16 cellular contexts compared by ENCODE assay signal in genomic region chr14:74950795-74951442, GRCh38. TPM values are rescaled to one million over a fixed set of nuclear protein-coding genes. Genes with fewer than 3 reads are reported as not detected.
DNase-seq lines count a peak whose midpoint lies in the region; TF ChIP-seq lines count a peak whose summit lies in the region.
"Had no signal": no experiment of that assay in that cellular context is flagged by ENCODE, and none has a peak within 500 bp of the region (broad histone marks: within the 10 kb centered on the region; RNA-seq: fewer than 3 reads in every experiment).

No MANE protein-coding gene starts in this region.

- peaks cover 0 to 68% of the 10 kb centered on the region in 2 experiments; a peak in 1 of 3 replicates for H3K36me3 ChIP-seq in HEK293 (ENCODE audit: control insufficient read depth in 2 of 2, insufficient read depth in 1 of 2, low read length in 2 of 2)
- no peaks in the 10 kb centered on the region for H3K36me3 ChIP-seq in muscle layer of duodenum (ENCODE audit: control insufficient read depth in 1 of 2, insufficient read depth in 2 of 2, low read length in 2 of 2)
- peaks cover 8 to 26% (median 26%) of the 10 kb centered on the region in 3 donors for H3K36me3 ChIP-seq in tibial artery
- H3K36me3 ChIP-seq in suprapubic skin, result peaks cover 5% of the 10 kb centered on the region

- DNase-seq in choroid plexus epithelial cell (ENCODE audit: low read depth) (peak; percentile 37), tibial artery (peak in 1 of 2 donors; percentile 13), suprapubic skin (ENCODE audit: low spot score in 2 of 2) (no peak), SIG-M5 (lab: John Stamatoyannopoulos, UW) (no peak), HCEC 1CT (no peak)
- DNase-seq: activated T-cell treated with anti-CD3 and anti-CD28 coated beads, Interleukin-2, amount 50 U/mL, for 72 hours; C1 segment of cervical spinal cord; heart right ventricle; natural killer cell; NCI-H2081 treated with DMSO at 0.1 percent for 48 hours; NCI-H510A; stimulated activated CD4-positive, alpha-beta T cell treated with anti-CD3 and anti-CD28 coated beads, Interleukin-15, amount 100 ng/mL, for 24 hours; SW 1271; testis had no signal

- intact Hi-C loops in tibial artery (cut with DNase I; ENCODE audit: low total_unique reads), result loop anchor here (10.0 kb wide), 1 partner anchor 114 kb away; the partner anchor contains the start of genes ACYP1 and ZC2HC1C

- no peak for TF ChIP-seq EP300 in suprapubic skin (IDR thresholded peaks at IDR 0.05)

- H3K27ac ChIP-seq in HEK293 (ENCODE audit: extremely low read depth, low read depth, low read length) (peak overlapping the region; percentile 58), muscle layer of duodenum (ENCODE audit: low read length) (peak overlapping the region; percentile 16), tibial artery (peak overlapping the region; percentile 76 to 79), suprapubic skin (no peak overlapping the region)
- H3K27ac ChIP-seq: testis had no signal

- no peak for TF ChIP-seq CTCF in HEK293 (tag by site-specific recombination; IDR thresholded peaks at IDR 0.05)
- TF ChIP-seq CTCF in choroid plexus epithelial cell (conservative IDR thresholded peaks at IDR 0.05; ENCODE audit: low read depth, low read length), result no peak
- TF ChIP-seq CTCF in tibial artery (IDR thresholded peaks at IDR 0.05), result no peak
- TF ChIP-seq CTCF in suprapubic skin (IDR thresholded peaks at IDR 0.05), result no peak

- H3K4me3 ChIP-seq in HEK293 (ENCODE audit: low read depth, low read length) (no peak overlapping the region), choroid plexus epithelial cell (ENCODE audit: low read depth, low read length) (no peak overlapping the region), muscle layer of duodenum (ENCODE audit: low read depth in 1 of 2, low read length in 2 of 2) (no peak overlapping the region), tibial artery (no peak overlapping the region), suprapubic skin (no peak overlapping the region)
- H3K4me3 ChIP-seq: testis had no signal

- POLR2A ChIA-PET in HEK293 (lab: Yijun Ruan, JAX), result interaction anchor here (1.1 kb wide), 1 partner anchor 16 kb away, joined by 4 read pairs; no protein-coding TSS in a partner anchor

- no peak for TF ChIP-seq POLR2A in suprapubic skin (IDR thresholded peaks at IDR 0.05)

- CTCF ChIA-PET in HEK293 (lab: Yijun Ruan, JAX), result no interaction called here

- peaks cover 8% of the 10 kb centered on the region for H3K27me3 ChIP-seq in muscle layer of duodenum (ENCODE audit: low read depth, low read length)
- H3K27me3 ChIP-seq in tibial artery, result no peaks in the 10 kb centered on the region
- H3K27me3 ChIP-seq in suprapubic skin, result no peaks in the 10 kb centered on the region
- H3K27me3 ChIP-seq: testis had no signal

- H3K4me1 ChIP-seq in HEK293 (ENCODE audit: control insufficient read depth, insufficient read depth, low read length), result peaks cover 24% of the 10 kb centered on the region
- H3K4me1 ChIP-seq in muscle layer of duodenum (ENCODE audit: control insufficient read depth in 1 of 2, insufficient read depth in 2 of 2, low read length in 2 of 2), result peaks cover 0 to 26% of the 10 kb centered on the region in 2 donors
- H3K4me1 ChIP-seq in tibial artery, result peaks cover 0 to 80% (median 66%) of the 10 kb centered on the region in 4 donors
- peaks cover 65% of the 10 kb centered on the region for H3K4me1 ChIP-seq in suprapubic skin

- 90% methylated on average over 8 of the region's 9 CpGs for WGBS in suprapubic skin

- H3K9me3 ChIP-seq in HEK293 (ENCODE audit: control insufficient read depth, insufficient read depth, low read depth, low read length) (no peaks in the 10 kb centered on the region), muscle layer of duodenum (ENCODE audit: control insufficient read depth in 1 of 2, low read length in 2 of 2) (no peaks in the 10 kb centered on the region), tibial artery (no peaks in the 10 kb centered on the region), suprapubic skin (no peaks in the 10 kb centered on the region)
- H3K9me3 ChIP-seq: heart right ventricle, testis had no signal

TF ChIP-seq in HEK293, 187 proteins besides CTCF, POLR2A, EP300 and RAD21:
- no peak for TF ChIP-seq OVOL3 (tag by site-specific recombination; IDR thresholded peaks at IDR 0.05)
- TF ChIP-seq ZIC2 (tag by site-specific recombination; IDR thresholded peaks at IDR 0.05), result peak; percentile 40
- TF ChIP-seq ZNF280C (tag by site-specific recombination; IDR thresholded peaks at IDR 0.05), result no peak
- TF ChIP-seq HOXD13 (CRISPR knock-in tag; IDR thresholded peaks at IDR 0.05; ENCODE audit: borderline replicate concordance), result no peak
- no peak for TF ChIP-seq SP2 (tag by site-specific recombination; IDR thresholded peaks at IDR 0.05)
- TF ChIP-seq ZNF658 (tag by site-specific recombination; IDR thresholded peaks at IDR 0.05), result no peak
- TF ChIP-seq ZNF157 (tag by site-specific recombination; IDR thresholded peaks at IDR 0.05), result no peak
- TF ChIP-seq TRIM28 (IDR thresholded peaks at IDR 0.05; ENCODE audit: borderline replicate concordance, low read length), result peak; percentile 70; the same call in 1 of the 2 replicates
- TF ChIP-seq REST (tag by site-specific recombination; IDR thresholded peaks at IDR 0.05), result peak; percentile 74
- no peak for TF ChIP-seq ZNF610 (tag by site-specific recombination; IDR thresholded peaks at IDR 0.05; ENCODE audit: borderline replicate concordance)
- 0 out of 2 replicates have a peak, but pooled peaks have one; percentile 20 for TF ChIP-seq ZNF18 (tag by site-specific recombination; IDR thresholded peaks at IDR 0.05)
- peak; percentile 27; the same call in 1 of the 2 replicates for TF ChIP-seq FEZF1 (tag by site-specific recombination; IDR thresholded peaks at IDR 0.05)
- no peak for TF ChIP-seq TCF7L2 (IDR thresholded peaks at IDR 0.05; ENCODE audit: borderline replicate concordance, low read depth, low read length)

RNA-seq across cellular contexts. Expression of gene PGF, which starts 4.5 kb away (rescaled TPM):
- 10 to 100 TPM in 1 of 4 donors, 1 to 10 TPM in 3; 3.5 to 10.5 (median 7.9) TPM for total RNA-seq in suprapubic skin

RNA-seq across cellular contexts. Expression of gene RPS6KL1, which starts 27.9 kb away (rescaled TPM):
- 1 to 10 TPM in 3 of 4 donors, under 1 TPM in 1; 0.86 to 7.5 (median 1.8) TPM for total RNA-seq in suprapubic skin

RNA-seq across cellular contexts. Expression of gene EIF2B2, which starts 51.8 kb away (rescaled TPM):
- total RNA-seq in suprapubic skin, result 10 to 100 TPM; 28.9 to 46.2 (median 33.8) TPM
